In genomic region chr20:42779216-42779615, GRCh38 we compare ENCODE assay signal across 15 cellular contexts.
"Had no signal": no experiment of that assay in that cellular context is flagged by ENCODE, and none has a peak within 500 bp of the region (broad histone marks: within the 10 kb centered on the region; RNA-seq: fewer than 3 reads in every experiment).

No MANE protein-coding gene starts in this region.

- H3K27ac Mint-ChIP-seq: activated naive CD4-positive, alpha-beta T cell treated with anti-CD3 and anti-CD28 coated beads, Interleukin-2, amount 50 U/mL, for 24 hours; stimulated activated naive B cell treated with anti-CD40 and anti-IgM and Interleukin-4, amounts not matched to agents 10 μg/mL and 1 μg/mL and 100 μg/mL, for 72 hours had no signal

- ATAC-seq: activated T-cell treated with anti-CD3 and anti-CD28 coated beads, Interleukin-2, amount 50 U/mL, for 4 hours; stimulated activated naive B cell treated with anti-CD40 and anti-IgM and Interleukin-4, amounts not matched to agents 10 μg/mL and 1 μg/mL and 100 μg/mL, for 72 hours had no signal

- H3K4me3 Mint-ChIP-seq: activated naive CD4-positive, alpha-beta T cell treated with anti-CD3 and anti-CD28 coated beads, Interleukin-2, amount 50 U/mL, for 24 hours; activated T-cell treated with anti-CD3 and anti-CD28 coated beads, Interleukin-2, amount 50 U/mL, for 4 hours; stimulated activated naive B cell treated with anti-CD40 and anti-IgM and Interleukin-4, amounts not matched to agents 10 μg/mL and 1 μg/mL and 100 μg/mL, for 72 hours had no signal

- H3K4me1 Mint-ChIP-seq: activated naive CD4-positive, alpha-beta T cell treated with anti-CD3 and anti-CD28 coated beads, Interleukin-2, amount 50 U/mL, for 24 hours; stimulated activated naive B cell treated with anti-CD40 and anti-IgM and Interleukin-4, amounts not matched to agents 10 μg/mL and 1 μg/mL and 100 μg/mL, for 72 hours had no signal

- H3K36me3 Mint-ChIP-seq: activated naive CD4-positive, alpha-beta T cell treated with anti-CD3 and anti-CD28 coated beads, Interleukin-2, amount 50 U/mL, for 24 hours; stimulated activated naive B cell treated with anti-CD40 and anti-IgM and Interleukin-4, amounts not matched to agents 10 μg/mL and 1 μg/mL and 100 μg/mL, for 72 hours had no signal

- DNase-seq: activated CD4-positive, alpha-beta T cell treated with anti-CD3 and anti-CD28 coated beads, Interleukin-2, amount 50 U/mL, for 1 hour; activated CD4-positive, CD25-positive, alpha-beta regulatory T cell treated with anti-CD3 and anti-CD28 coated beads, Interleukin-2, amount 50 U/mL, for 72 hours; activated CD8-positive, alpha-beta memory T cell treated with anti-CD3 and anti-CD28 coated beads, Interleukin-2, amount 50 U/mL, for 4 hours; activated effector memory CD4-positive, alpha-beta T cell treated with anti-CD3 and anti-CD28 coated beads, Interleukin-2, amount 50 U/mL, for 16 hours; activated T-cell treated with anti-CD3 and anti-CD28 coated beads, Interleukin-2, amount 50 U/mL, for 4 hours; cortex of kidney; head of caudate nucleus; left ventricle myocardium inferior; mammary epithelial cell; occipital lobe; posterior cingulate gyrus; spleen; stimulated activated naive B cell treated with anti-CD40 and anti-IgM and Interleukin-4, amounts not matched to agents 10 μg/mL and 1 μg/mL and 100 μg/mL, for 72 hours; upper lobe of left lung had no signal

- H3K27me3 Mint-ChIP-seq: activated naive CD4-positive, alpha-beta T cell treated with anti-CD3 and anti-CD28 coated beads, Interleukin-2, amount 50 U/mL, for 24 hours; stimulated activated naive B cell treated with anti-CD40 and anti-IgM and Interleukin-4, amounts not matched to agents 10 μg/mL and 1 μg/mL and 100 μg/mL, for 72 hours had no signal
